40 cellular contexts compared by ENCODE assay signal in the genomic region with DNA sequence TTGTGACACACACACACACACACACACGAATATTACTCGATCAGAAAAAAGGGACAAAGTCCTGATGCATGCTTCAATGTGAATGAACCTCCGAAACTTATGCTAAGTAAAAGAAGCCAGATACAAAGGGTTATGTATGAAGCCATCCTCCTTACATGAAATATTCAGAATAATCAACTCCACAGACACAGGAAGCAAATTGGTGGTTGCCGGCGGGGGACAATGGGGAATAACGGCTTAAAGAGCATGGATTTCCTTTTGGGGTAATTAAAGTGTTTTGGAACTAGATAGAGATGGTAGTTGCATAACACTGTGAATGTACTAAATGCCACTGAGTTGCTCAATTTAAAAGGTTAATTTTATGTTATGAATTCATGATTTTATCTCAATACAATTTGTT. TPM values are rescaled to one million over a fixed set of nuclear protein-coding genes. Genes with fewer than 3 reads are reported as not detected.
"Had no signal": no experiment of that assay in that cellular context is flagged by ENCODE, and none has a peak within 500 bp of the region (broad histone marks: within the 10 kb centered on the region; RNA-seq: fewer than 3 reads in every experiment).

No MANE protein-coding gene starts in this region.

- H3K4me3 ChIP-seq: ascending aorta, cardiac muscle cell had no signal

- H3K4me3 Mint-ChIP-seq: activated CD4-positive, alpha-beta memory T cell treated with anti-CD3 and anti-CD28 coated beads, Interleukin-2, amount 10 ng/mL, durations not matched to agents 7 days and 5 days; activated CD4-positive, alpha-beta T cell treated with anti-CD3 and anti-CD28 coated beads for 36 hours; activated CD4-positive, alpha-beta T cell treated with anti-CD3 and anti-CD28 coated beads, Interleukin-2, amount 10 ng/mL, durations not matched to agents 7 days and 5 days; activated CD8-positive, alpha-beta memory T cell treated with anti-CD3 and anti-CD28 coated beads, Interleukin-2, amount 10 ng/mL, durations not matched to agents 7 days and 5 days; activated CD8-positive, alpha-beta T cell treated with anti-CD3 and anti-CD28 coated beads, Interleukin-2, amount 10 ng/mL, durations not matched to agents 7 days and 5 days; activated naive CD4-positive, alpha-beta T cell treated with anti-CD3 and anti-CD28 coated beads, Interleukin-2, amount 10 ng/mL, durations not matched to agents 7 days and 5 days; activated naive CD4-positive, alpha-beta T cell treated with anti-CD3 and anti-CD28 coated beads, Interleukin-2, amount 50 U/mL, for 24 hours; activated naive CD8-positive, alpha-beta T cell; activated naive CD8-positive, alpha-beta T cell treated with anti-CD3 and anti-CD28 coated beads, Interleukin-2, amount 10 ng/mL, durations not matched to agents 7 days and 5 days; activated naive CD8-positive, alpha-beta T cell treated with anti-CD3 and anti-CD28 coated beads, Interleukin-2, amount 50 U/mL, for 24 hours; activated T-cell treated with anti-CD3 and anti-CD28 coated beads, Interleukin-2, amount 50 U/mL, for 24 hours; brain; central memory CD8-positive, alpha-beta T cell; T-cell; T-helper 1 cell treated with Interleukin-12 subunit alpha and Interleukin-12 subunit beta and Interleukin-4 antibody, amounts not matched to agents 30 μg/mL and 1 μg/mL, for 36 hours; T-helper 2 cell treated with Interferon-gamma antibody and Interleukin-4, amounts not matched to agents 5 μg/mL and 100 μg/mL, for 36 hours; WTC11 had no signal

- H3K27me3 ChIP-seq: ascending aorta, cardiac muscle cell had no signal

- H3K9me3 Mint-ChIP-seq: activated CD4-positive, alpha-beta memory T cell treated with anti-CD3 and anti-CD28 coated beads, Interleukin-2, amount 10 ng/mL, durations not matched to agents 7 days and 5 days; activated CD4-positive, alpha-beta T cell treated with anti-CD3 and anti-CD28 coated beads, Interleukin-2, amount 10 ng/mL, durations not matched to agents 7 days and 5 days; activated naive CD4-positive, alpha-beta T cell treated with anti-CD3 and anti-CD28 coated beads, Interleukin-2, amount 10 ng/mL, durations not matched to agents 7 days and 5 days; activated naive CD8-positive, alpha-beta T cell treated with anti-CD3 and anti-CD28 coated beads, Interleukin-2, amount 50 U/mL, for 24 hours; activated T-cell treated with anti-CD3 and anti-CD28 coated beads, Interleukin-2, amount 50 U/mL, for 24 hours; activated T-helper 2 cell treated with anti-CD3 and anti-CD28 coated beads, Interferon-gamma antibody, Interleukin-2, Interleukin-4, amounts not matched to agents 10 μg/mL and 5 μg/mL and 100 μg/mL, durations not matched to agents 14 hours and 24 hours and 36 hours; central memory CD8-positive, alpha-beta T cell; T-helper 1 cell treated with Interleukin-12 subunit alpha and Interleukin-12 subunit beta and Interleukin-4 antibody, amounts not matched to agents 30 μg/mL and 1 μg/mL, for 36 hours; T-helper 2 cell treated with Interferon-gamma antibody and Interleukin-4, amounts not matched to agents 5 μg/mL and 100 μg/mL, for 36 hours had no signal

- H3K9me3 ChIP-seq: ascending aorta had no signal

- H3K4me1 ChIP-seq: ascending aorta had no signal

- H3K36me3 Mint-ChIP-seq: activated CD8-positive, alpha-beta memory T cell treated with anti-CD3 and anti-CD28 coated beads, Interleukin-2, amount 10 ng/mL, durations not matched to agents 7 days and 5 days; activated naive CD4-positive, alpha-beta T cell treated with anti-CD3 and anti-CD28 coated beads, Interleukin-2, amount 10 ng/mL, durations not matched to agents 7 days and 5 days; activated naive CD4-positive, alpha-beta T cell treated with anti-CD3 and anti-CD28 coated beads, Interleukin-2, amount 50 U/mL, for 24 hours; activated naive CD8-positive, alpha-beta T cell; activated naive CD8-positive, alpha-beta T cell treated with anti-CD3 and anti-CD28 coated beads, Interleukin-2, amount 10 ng/mL, durations not matched to agents 7 days and 5 days; brain; T-cell; WTC11 had no signal

- H3K27ac ChIP-seq: ascending aorta, cardiac muscle cell, WERI-Rb-1 had no signal

- DNase-seq: activated CD4-positive, alpha-beta memory T cell treated with anti-CD3 and anti-CD28 coated beads, Interleukin-2, amount 10 ng/mL, durations not matched to agents 7 days and 5 days; activated CD4-positive, alpha-beta T cell treated with anti-CD3 and anti-CD28 coated beads for 1 hour; activated CD4-positive, alpha-beta T cell treated with anti-CD3 and anti-CD28 coated beads for 36 hours; activated CD4-positive, alpha-beta T cell treated with anti-CD3 and anti-CD28 coated beads for 48 hours; activated CD4-positive, alpha-beta T cell treated with anti-CD3 and anti-CD28 coated beads, Interleukin-2, amount 10 ng/mL, durations not matched to agents 7 days and 5 days; activated CD4-positive, alpha-beta T cell treated with anti-CD3 and anti-CD28 coated beads, Interleukin-2, amount 50 U/mL, for 48 hours; activated CD4-positive, CD25-positive, alpha-beta regulatory T cell; activated CD8-positive, alpha-beta memory T cell treated with anti-CD3 and anti-CD28 coated beads for 24 hours; activated CD8-positive, alpha-beta memory T cell treated with anti-CD3 and anti-CD28 coated beads, Interleukin-2, amount 10 ng/mL, durations not matched to agents 7 days and 5 days; activated CD8-positive, alpha-beta memory T cell treated with anti-CD3 and anti-CD28 coated beads, Interleukin-2, amount 50 U/mL, for 48 hours; activated CD8-positive, alpha-beta T cell treated with anti-CD3 and anti-CD28 coated beads, Interleukin-2, amount 10 ng/mL, durations not matched to agents 7 days and 5 days; activated effector memory CD4-positive, alpha-beta T cell treated with Interleukin-2 at 50 U/mL for 16 hours; activated gamma-delta T cell; activated naive CD4-positive, alpha-beta T cell treated with anti-CD3 and anti-CD28 coated beads, Interleukin-2, amount 10 ng/mL, durations not matched to agents 7 days and 5 days; activated naive CD4-positive, alpha-beta T cell treated with Interleukin-2 at 50 U/mL for 16 hours; activated naive CD8-positive, alpha-beta T cell treated with anti-CD3 and anti-CD28 coated beads, Interleukin-2, amount 10 ng/mL, durations not matched to agents 7 days and 5 days; activated naive CD8-positive, alpha-beta T cell treated with anti-CD3 and anti-CD28 coated beads, Interleukin-2, amount 50 U/mL, for 24 hours; activated T-cell treated with anti-CD3 and anti-CD28 coated beads, Interleukin-2, amount 50 U/mL, for 24 hours; activated T-cell treated with anti-CD3 and anti-CD28 coated beads, Interleukin-2, amount 50 U/mL, for 48 hours; amygdala; anterior cingulate cortex; caudate nucleus; cerebellar nuclear complex; T-cell; T-helper 2 cell; T-helper 9 cell; WERI-Rb-1 had no signal

- H3K36me3 ChIP-seq: ascending aorta, cardiac muscle cell, WERI-Rb-1 had no signal

- ATAC-seq: activated CD4-positive, alpha-beta T cell treated with anti-CD3 and anti-CD28 coated beads for 36 hours; activated CD4-positive, CD25-positive, alpha-beta regulatory T cell treated with anti-CD3 and anti-CD28 coated beads, Interleukin-2, amount 50 U/mL, for 24 hours; activated CD8-positive, alpha-beta memory T cell treated with anti-CD3 and anti-CD28 coated beads, Interleukin-2, amount 10 ng/mL, durations not matched to agents 7 days and 5 days; activated CD8-positive, alpha-beta T cell treated with anti-CD3 and anti-CD28 coated beads, Interleukin-2, amount 10 ng/mL, durations not matched to agents 7 days and 5 days; activated naive CD8-positive, alpha-beta T cell treated with anti-CD3 and anti-CD28 coated beads, Interleukin-2, amount 50 U/mL, for 24 hours; T-cell; WTC11 had no signal

- H3K27ac Mint-ChIP-seq: activated CD4-positive, alpha-beta memory T cell treated with anti-CD3 and anti-CD28 coated beads, Interleukin-2, amount 10 ng/mL, durations not matched to agents 7 days and 5 days; activated CD4-positive, alpha-beta T cell treated with anti-CD3 and anti-CD28 coated beads for 36 hours; activated CD4-positive, alpha-beta T cell treated with anti-CD3 and anti-CD28 coated beads, Interleukin-2, amount 10 ng/mL, durations not matched to agents 7 days and 5 days; activated CD8-positive, alpha-beta memory T cell treated with anti-CD3 and anti-CD28 coated beads, Interleukin-2, amount 10 ng/mL, durations not matched to agents 7 days and 5 days; activated CD8-positive, alpha-beta T cell treated with anti-CD3 and anti-CD28 coated beads, Interleukin-2, amount 10 ng/mL, durations not matched to agents 7 days and 5 days; activated naive CD4-positive, alpha-beta T cell treated with anti-CD3 and anti-CD28 coated beads, Interleukin-2, amount 10 ng/mL, durations not matched to agents 7 days and 5 days; activated naive CD4-positive, alpha-beta T cell treated with anti-CD3 and anti-CD28 coated beads, Interleukin-2, amount 50 U/mL, for 24 hours; activated naive CD8-positive, alpha-beta T cell; activated naive CD8-positive, alpha-beta T cell treated with anti-CD3 and anti-CD28 coated beads, Interleukin-2, amount 10 ng/mL, durations not matched to agents 7 days and 5 days; activated naive CD8-positive, alpha-beta T cell treated with anti-CD3 and anti-CD28 coated beads, Interleukin-2, amount 50 U/mL, for 24 hours; activated T-cell treated with anti-CD3 and anti-CD28 coated beads, Interleukin-2, amount 50 U/mL, for 24 hours; activated T-helper 2 cell treated with anti-CD3 and anti-CD28 coated beads, Interferon-gamma antibody, Interleukin-2, Interleukin-4, amounts not matched to agents 10 μg/mL and 5 μg/mL and 100 μg/mL, durations not matched to agents 14 hours and 24 hours and 36 hours; T-cell; T-helper 1 cell treated with Interleukin-12 subunit alpha and Interleukin-12 subunit beta and Interleukin-4 antibody, amounts not matched to agents 30 μg/mL and 1 μg/mL, for 36 hours; T-helper 2 cell treated with Interferon-gamma antibody and Interleukin-4, amounts not matched to agents 5 μg/mL and 100 μg/mL, for 36 hours; WTC11 had no signal

- H3K4me1 Mint-ChIP-seq: activated CD4-positive, alpha-beta T cell treated with anti-CD3 and anti-CD28 coated beads for 36 hours; activated CD4-positive, alpha-beta T cell treated with anti-CD3 and anti-CD28 coated beads, Interleukin-2, amount 10 ng/mL, durations not matched to agents 7 days and 5 days; activated CD8-positive, alpha-beta memory T cell treated with anti-CD3 and anti-CD28 coated beads, Interleukin-2, amount 10 ng/mL, durations not matched to agents 7 days and 5 days; activated naive CD4-positive, alpha-beta T cell treated with anti-CD3 and anti-CD28 coated beads, Interleukin-2, amount 10 ng/mL, durations not matched to agents 7 days and 5 days; activated naive CD4-positive, alpha-beta T cell treated with anti-CD3 and anti-CD28 coated beads, Interleukin-2, amount 50 U/mL, for 24 hours; central memory CD8-positive, alpha-beta T cell had no signal

RNA-seq across cellular contexts. Expression of a gene that starts 8.1 kb away (rescaled TPM):
- total RNA-seq: activated CD4-positive, alpha-beta memory T cell treated with anti-CD3 and anti-CD28 coated beads, Interleukin-2, amount 10 ng/mL, durations not matched to agents 7 days and 5 days; activated CD4-positive, alpha-beta T cell treated with anti-CD3 and anti-CD28 coated beads for 36 hours; activated CD4-positive, alpha-beta T cell treated with anti-CD3 and anti-CD28 coated beads, Interleukin-2, amount 10 ng/mL, durations not matched to agents 7 days and 5 days; activated CD8-positive, alpha-beta memory T cell treated with anti-CD3 and anti-CD28 coated beads, Interleukin-2, amount 10 ng/mL, durations not matched to agents 7 days and 5 days; activated CD8-positive, alpha-beta T cell treated with anti-CD3 and anti-CD28 coated beads, Interleukin-2, amount 10 ng/mL, durations not matched to agents 7 days and 5 days; activated naive CD8-positive, alpha-beta T cell treated with anti-CD3 and anti-CD28 coated beads, Interleukin-2, amount 10 ng/mL, durations not matched to agents 7 days and 5 days; activated T-helper 2 cell treated with anti-CD3 and anti-CD28 coated beads, Interferon-gamma antibody, Interleukin-2, Interleukin-4, amounts not matched to agents 10 μg/mL and 5 μg/mL and 100 μg/mL, durations not matched to agents 14 hours and 24 hours and 36 hours; ascending aorta; bronchial epithelial cell; cardiac muscle cell; chondrocyte; T-cell had no signal
- polyA plus RNA-seq: cardiac muscle cell had no signal
